ENCODE assay signal across 10 cellular contexts in genomic region chr2:241844831-241845578, GRCh38. TPM values are rescaled to one million over a fixed set of nuclear protein-coding genes. Genes with fewer than 3 reads are reported as not detected.
DNase-seq lines count a peak whose midpoint lies in the region; ATAC-seq and TF ChIP-seq lines count a peak whose summit lies in the region.
"Had no signal": no experiment of that assay in that cellular context is flagged by ENCODE, and none has a peak within 500 bp of the region (broad histone marks: within the 10 kb centered on the region; RNA-seq: fewer than 3 reads in every experiment).

No MANE protein-coding gene starts in this region.

- TF ChIP-seq CTCF in CD4-positive, alpha-beta T cell (IDR thresholded peaks at IDR 0.05): no peak
- no peak for TF ChIP-seq CTCF in osteocyte (IDR thresholded peaks at IDR 0.05)
- TF ChIP-seq CTCF in brain microvascular endothelial cell (IDR thresholded peaks at IDR 0.05; ENCODE audit: low read depth, low read length, missing control alignments): no peak
- TF ChIP-seq CTCF in GM10266 (IDR thresholded peaks at IDR 0.05; ENCODE audit: control insufficient read depth, insufficient read depth, low read depth, missing control alignments): no peak

- no peak for ATAC-seq in CD4-positive, alpha-beta T cell (ENCODE audit: poor library complexity)

- H3K27me3 ChIP-seq in CD4-positive, alpha-beta T cell (ENCODE audit: control insufficient read depth, insufficient read depth, low read length): no peaks in the 10 kb centered on the region
- peaks cover 8% of the 10 kb centered on the region for H3K27me3 ChIP-seq in brain microvascular endothelial cell (replicated peaks)
- H3K27me3 ChIP-seq: adrenal gland had no signal

- intact Hi-C loops in CD4-positive, alpha-beta T cell (cut with DNase I, micrococcal nuclease): no loop called here

- no peaks in the 10 kb centered on the region for H3K9me3 Mint-ChIP-seq in CD4-positive, alpha-beta T cell
- no peaks in the 10 kb centered on the region for H3K9me3 Mint-ChIP-seq in osteocyte (ENCODE audit: unreplicated experiment)

- H3K4me1 Mint-ChIP-seq in CD4-positive, alpha-beta T cell (ENCODE audit: low read depth): peaks cover 33% of the 10 kb centered on the region
- H3K4me1 Mint-ChIP-seq in osteocyte (ENCODE audit: unreplicated experiment): peaks cover 11% of the 10 kb centered on the region

- H3K27me3 Mint-ChIP-seq in CD4-positive, alpha-beta T cell: no peaks in the 10 kb centered on the region
- peaks cover 26% of the 10 kb centered on the region for H3K27me3 Mint-ChIP-seq in osteocyte (ENCODE audit: unreplicated experiment)

- POLR2A ChIA-PET in CD4-positive, alpha-beta T cell (lab: Charles Lee): interaction anchor here (0.8 to 2.3 kb wide), 2 partner anchors 15 to 144 kb away, joined by 5 to 8 read pairs; partner anchors contain the start of gene ING5

- no peaks in the 10 kb centered on the region for H3K36me3 ChIP-seq in brain microvascular endothelial cell (replicated peaks)
- H3K36me3 ChIP-seq: adrenal gland had no signal

- in situ Hi-C loops in brain microvascular endothelial cell (cut with HindIII; ENCODE audit: low pct_ligation_motif_present, low sequenced_read_pairs): no loop called here

- DNase-seq in CD4-positive, alpha-beta T cell: no peak
- peak; percentile 16 for DNase-seq in HuH-7 (ENCODE audit: low spot score)
- peak; percentile 49 for DNase-seq in ecto neural progenitor cell (ENCODE audit: low spot score)
- no peak for DNase-seq in osteocyte (ENCODE audit: extremely low spot score, unreplicated experiment)
- no peak for DNase-seq in KG1 (lab: John Stamatoyannopoulos, UW)
- no peak for DNase-seq in brain microvascular endothelial cell
- no peak for DNase-seq in GM10266 (ENCODE audit: extremely low spot score)
- DNase-seq in NCI-H1694 treated with DMSO at 0.1 percent for 48 hours (lab: John Stamatoyannopoulos, UW): no peak

- no peaks in the 10 kb centered on the region for H3K36me3 Mint-ChIP-seq in CD4-positive, alpha-beta T cell (ENCODE audit: low read depth)
- H3K36me3 Mint-ChIP-seq in osteocyte (ENCODE audit: unreplicated experiment): no peaks in the 10 kb centered on the region

- no peak overlapping the region for H3K27ac ChIP-seq in CD4-positive, alpha-beta T cell (ENCODE audit: low read depth, low read length)
- H3K27ac ChIP-seq in brain microvascular endothelial cell: no peak overlapping the region

- H3K27ac Mint-ChIP-seq in CD4-positive, alpha-beta T cell: peak overlapping the region; percentile 61
- no peak overlapping the region for H3K27ac Mint-ChIP-seq in osteocyte (ENCODE audit: unreplicated experiment)

- H3K4me3 ChIP-seq in brain microvascular endothelial cell (ENCODE audit: low read depth, low read length): no peak overlapping the region

- no peaks in the 10 kb centered on the region for H3K9me3 ChIP-seq in CD4-positive, alpha-beta T cell (ENCODE audit: control insufficient read depth, low read length)
- H3K9me3 ChIP-seq: adrenal gland had no signal

- CTCF ChIA-PET in CD4-positive, alpha-beta T cell (lab: Charles Lee): interaction anchor here (0.9 to 1.2 kb wide), 3 partner anchors 23 to 105 kb away, joined by 3 to 6 read pairs (median 3); no protein-coding TSS in a partner anchor

- H3K4me3 Mint-ChIP-seq in CD4-positive, alpha-beta T cell: peak overlapping the region; percentile 80
- H3K4me3 Mint-ChIP-seq in osteocyte (ENCODE audit: unreplicated experiment): peak overlapping the region; percentile 35

RNA-seq across cellular contexts. Expression of gene PDCD1, which starts 13.7 kb away (rescaled TPM):
- 10 to 100 TPM in 1 of 2 experiments, 1 to 10 TPM in 1; 9.5 to 11.4 TPM for total RNA-seq in CD4-positive, alpha-beta T cell
- total RNA-seq in osteocyte: not detected in 2 replicates
- total RNA-seq: myocyte had no signal

RNA-seq across cellular contexts. Expression of gene RTP5, which starts 24.5 kb away (rescaled TPM):
- total RNA-seq in CD4-positive, alpha-beta T cell: under 1 TPM; 0.30 to 0.36 TPM
- total RNA-seq in osteocyte: not detected in 2 replicates

RNA-seq across cellular contexts. Expression of gene NEU4, which starts 36.0 kb away (rescaled TPM):
- 1 to 10 TPM; 4.3 to 6.8 TPM for total RNA-seq in CD4-positive, alpha-beta T cell
- total RNA-seq in osteocyte: not detected in 2 replicates

Comparison
In these comparisons a context has a peak if more than half of its experiments do, and no peak if none do; other contexts are left out.
1. DNase-seq: peak in HuH-7 (single experiment) and ecto neural progenitor cell (single experiment); none in CD4-positive, alpha-beta T cell (0 of 10), osteocyte (single experiment), KG1 (single experiment), brain microvascular endothelial cell (single experiment), GM10266 (single experiment) and NCI-H1694 treated with DMSO at 0.1 percent for 48 hours (single experiment).
2. RNA of gene PDCD1, which starts 13.7 kb away (total RNA-seq): 9.5 to 11.4 TPM in CD4-positive, alpha-beta T cell; not detected in osteocyte; every median in the first group is over 10 times any median in the second.